In genomic region chr2:10909050-10909995, GRCh38 we compare ENCODE assay signal across 11 cellular contexts. TPM values are rescaled to one million over a fixed set of nuclear protein-coding genes. Genes with fewer than 3 reads are reported as not detected.
DNase-seq lines count a peak whose midpoint lies in the region; ATAC-seq and TF ChIP-seq lines count a peak whose summit lies in the region.
"Had no signal": no experiment of that assay in that cellular context is flagged by ENCODE, and none has a peak within 500 bp of the region (broad histone marks: within the 10 kb centered on the region; RNA-seq: fewer than 3 reads in every experiment).

No MANE protein-coding gene starts in this region.

- TF ChIP-seq CTCF in WTC11 (IDR thresholded peaks at IDR 0.05) (peak; percentile 66), prostate gland (IDR thresholded peaks at IDR 0.05) (no peak)

- H3K36me3 Mint-ChIP-seq in WTC11: peaks cover 9% of the 10 kb centered on the region
- H3K36me3 Mint-ChIP-seq in activated T-helper 1 cell treated with anti-CD3 and anti-CD28 coated beads, Interleukin-12 subunit alpha, Interleukin-12 subunit beta, Interleukin-2, Interleukin-4 antibody, amounts not matched to agents 30 ng/mL and 10 ng/mL and 1 ng/mL, durations not matched to agents 14 hours and 24 hours and 36 hours (ENCODE audit: low read depth): no peaks in the 10 kb centered on the region

- H3K36me3 ChIP-seq in prostate gland: no peaks in the 10 kb centered on the region
- H3K36me3 ChIP-seq: BLaER1 had no signal

- H3K4me1 Mint-ChIP-seq in WTC11: peaks cover 24% of the 10 kb centered on the region
- H3K4me1 Mint-ChIP-seq in activated T-helper 1 cell treated with anti-CD3 and anti-CD28 coated beads, Interleukin-12 subunit alpha, Interleukin-12 subunit beta, Interleukin-2, Interleukin-4 antibody, amounts not matched to agents 30 ng/mL and 10 ng/mL and 1 ng/mL, durations not matched to agents 14 hours and 24 hours and 36 hours (ENCODE audit: low read depth): no peaks in the 10 kb centered on the region

- CTCF ChIA-PET in WTC11 (lab: Charles Lee): interaction anchor here (0.6 to 6.6 kb wide), 37 partner anchors 9 to 223 kb away, joined by 3 to 84 read pairs (median 4); partner anchors contain the start of gene PDIA6

- no peaks in the 10 kb centered on the region for H3K4me1 ChIP-seq in prostate gland (replicated peaks)

- no peak overlapping the region for H3K4me3 ChIP-seq in prostate gland
- H3K4me3 ChIP-seq: BLaER1 had no signal

- 70% methylated on average over 15 of the region's 15 CpGs for WGBS in prostate gland

- DNase-seq in NCI-H1436 (lab: John Stamatoyannopoulos, UW) (peak; percentile 38), NCI-H1436 treated with DMSO at 0.1 percent for 48 hours (lab: John Stamatoyannopoulos, UW) (no peak), HT-29 (ENCODE audit: low spot score) (peak; percentile 39), WTC11 (ENCODE audit: low spot score) (peak; percentile 81), mesenteric fat pad (ENCODE audit: low spot score) (peak; percentile 76), prostate gland (ENCODE audit: low spot score) (no peak)
- DNase-seq in activated T-helper 1 cell treated with anti-CD3 and anti-CD28 coated beads, Interleukin-12 subunit alpha, Interleukin-12 subunit beta, Interleukin-2, Interleukin-4 antibody, amounts not matched to agents 30 ng/mL and 10 ng/mL and 1 ng/mL, durations not matched to agents 14 hours and 24 hours and 36 hours (ENCODE audit: low spot score): no peak

- H3K27me3 ChIP-seq in prostate gland (replicated peaks; ENCODE audit: insufficient read depth): peaks cover 4% of the 10 kb centered on the region

- H3K4me3 Mint-ChIP-seq in WTC11: no peak overlapping the region
- no peak overlapping the region for H3K4me3 Mint-ChIP-seq in activated T-helper 1 cell treated with anti-CD3 and anti-CD28 coated beads, Interleukin-12 subunit alpha, Interleukin-12 subunit beta, Interleukin-2, Interleukin-4 antibody, amounts not matched to agents 30 ng/mL and 10 ng/mL and 1 ng/mL, durations not matched to agents 14 hours and 24 hours and 36 hours
- H3K4me3 Mint-ChIP-seq: stimulated activated naive CD8-positive, alpha-beta T cell treated with anti-CD3 and anti-CD28 coated beads, Interleukin-15, Interleukin-2, amounts not matched to agents 100 ng/mL and 50 ng/mL, for 24 hours had no signal

- H3K9me3 Mint-ChIP-seq in WTC11: peaks cover 6% of the 10 kb centered on the region
- no peaks in the 10 kb centered on the region for H3K9me3 Mint-ChIP-seq in activated T-helper 1 cell treated with anti-CD3 and anti-CD28 coated beads, Interleukin-12 subunit alpha, Interleukin-12 subunit beta, Interleukin-2, Interleukin-4 antibody, amounts not matched to agents 30 ng/mL and 10 ng/mL and 1 ng/mL, durations not matched to agents 14 hours and 24 hours and 36 hours
- H3K9me3 Mint-ChIP-seq: activated naive CD4-positive, alpha-beta T cell treated with anti-CD3 and anti-CD28 coated beads, Interleukin-2, amount 50 U/mL, for 72 hours; stimulated activated naive CD8-positive, alpha-beta T cell treated with anti-CD3 and anti-CD28 coated beads, Interleukin-15, Interleukin-2, amounts not matched to agents 100 ng/mL and 50 ng/mL, for 24 hours had no signal

- POLR2A ChIA-PET in WTC11 (lab: Charles Lee): no interaction called here

- no peak for TF ChIP-seq POLR2A in prostate gland (IDR thresholded peaks at IDR 0.05)

- intact Hi-C loops in prostate gland (cut with DNase I): no loop called here
- intact Hi-C loops in activated T-helper 1 cell treated with anti-CD3 and anti-CD28 coated beads, Interleukin-12 subunit alpha, Interleukin-12 subunit beta, Interleukin-2, Interleukin-4 antibody, amounts not matched to agents 30 ng/mL and 10 ng/mL and 1 ng/mL, durations not matched to agents 14 hours and 24 hours and 36 hours (cut with micrococcal nuclease): loop anchor here (5.0 kb wide), 1 partner anchor 77 kb away; no protein-coding TSS in a partner anchor

- H3K27me3 Mint-ChIP-seq in WTC11 (ENCODE audit: low read depth): peaks cover 33% of the 10 kb centered on the region
- H3K27me3 Mint-ChIP-seq in activated T-helper 1 cell treated with anti-CD3 and anti-CD28 coated beads, Interleukin-12 subunit alpha, Interleukin-12 subunit beta, Interleukin-2, Interleukin-4 antibody, amounts not matched to agents 30 ng/mL and 10 ng/mL and 1 ng/mL, durations not matched to agents 14 hours and 24 hours and 36 hours (ENCODE audit: insufficient read depth): peaks cover 16% of the 10 kb centered on the region

- no peaks in the 10 kb centered on the region for H3K9me3 ChIP-seq in prostate gland

- H3K27ac Mint-ChIP-seq in WTC11: no peak overlapping the region
- no peak overlapping the region for H3K27ac Mint-ChIP-seq in activated T-helper 1 cell treated with anti-CD3 and anti-CD28 coated beads, Interleukin-12 subunit alpha, Interleukin-12 subunit beta, Interleukin-2, Interleukin-4 antibody, amounts not matched to agents 30 ng/mL and 10 ng/mL and 1 ng/mL, durations not matched to agents 14 hours and 24 hours and 36 hours
- H3K27ac Mint-ChIP-seq: activated naive CD4-positive, alpha-beta T cell treated with anti-CD3 and anti-CD28 coated beads, Interleukin-2, amount 50 U/mL, for 72 hours; stimulated activated naive CD8-positive, alpha-beta T cell treated with anti-CD3 and anti-CD28 coated beads, Interleukin-15, Interleukin-2, amounts not matched to agents 100 ng/mL and 50 ng/mL, for 24 hours had no signal

- ATAC-seq in WTC11 (peak; percentile 64), GM19351 (IDR thresholded peaks at IDR 0.05; ENCODE audit: unreplicated experiment) (no peak)

- no peak overlapping the region for H3K27ac ChIP-seq in prostate gland
- H3K27ac ChIP-seq: BLaER1 had no signal

TF ChIP-seq in WTC11, 78 proteins besides CTCF, POLR2A, EP300 and RAD21 (continues in another document):
- TF ChIP-seq TCF7 (CRISPR knock-in tag; IDR thresholded peaks at IDR 0.05; ENCODE audit: low read depth) (no peak), USF2 (CRISPR knock-in tag; IDR thresholded peaks at IDR 0.05) (no peak), FOXP4 (CRISPR knock-in tag; IDR thresholded peaks at IDR 0.05) (no peak), JUN (CRISPR knock-in tag; IDR thresholded peaks at IDR 0.05) (no peak), ZNF423 (CRISPR knock-in tag; IDR thresholded peaks at IDR 0.05) (no peak), ZNF121 (CRISPR knock-in tag; IDR thresholded peaks at IDR 0.05) (no peak), CREB1 (CRISPR knock-in tag; IDR thresholded peaks at IDR 0.05) (no peak), ZNF532 (CRISPR knock-in tag; IDR thresholded peaks at IDR 0.05; ENCODE audit: borderline replicate concordance) (no peak)

RNA-seq across cellular contexts. Expression of gene KCNF1, which starts 2.4 kb away (rescaled TPM):
- total RNA-seq in HT-29 (2014; rRNA removed; shearing (Covaris generic)): 0.66 and 0.94 TPM in 2 replicates
- total RNA-seq in WTC11 (2021) (1.2 to 1.4 TPM (median 1.2 TPM) in 3 replicates), mesenteric fat pad (0.13 TPM), prostate gland (1 to 10 TPM in 1 of 2 donors, not detected in 1; 1.0 TPM)
- total RNA-seq in activated T-helper 1 cell treated with anti-CD3 and anti-CD28 coated beads, Interleukin-12 subunit alpha, Interleukin-12 subunit beta, Interleukin-2, Interleukin-4 antibody, amounts not matched to agents 30 ng/mL and 10 ng/mL and 1 ng/mL, durations not matched to agents 14 hours and 24 hours and 36 hours: not detected in 2 replicates
- total RNA-seq: activated naive CD4-positive, alpha-beta T cell treated with anti-CD3 and anti-CD28 coated beads, Interleukin-2, amount 50 U/mL, for 72 hours had no signal

Comparison
In these comparisons a context has a peak if more than half of its experiments do, and no peak if none do; other contexts are left out.
1. DNase-seq: peak in NCI-H1436 (single experiment), HT-29 (single experiment), WTC11 (single experiment) and mesenteric fat pad (single experiment); none in NCI-H1436 treated with DMSO at 0.1 percent for 48 hours (single experiment), prostate gland (single experiment) and activated T-helper 1 cell treated with anti-CD3 and anti-CD28 coated beads, Interleukin-12 subunit alpha, Interleukin-12 subunit beta, Interleukin-2, Interleukin-4 antibody, amounts not matched to agents 30 ng/mL and 10 ng/mL and 1 ng/mL, durations not matched to agents 14 hours and 24 hours and 36 hours (single experiment).